Comparison of ENCODE assay signal across 22 cellular contexts in the genomic region with DNA sequence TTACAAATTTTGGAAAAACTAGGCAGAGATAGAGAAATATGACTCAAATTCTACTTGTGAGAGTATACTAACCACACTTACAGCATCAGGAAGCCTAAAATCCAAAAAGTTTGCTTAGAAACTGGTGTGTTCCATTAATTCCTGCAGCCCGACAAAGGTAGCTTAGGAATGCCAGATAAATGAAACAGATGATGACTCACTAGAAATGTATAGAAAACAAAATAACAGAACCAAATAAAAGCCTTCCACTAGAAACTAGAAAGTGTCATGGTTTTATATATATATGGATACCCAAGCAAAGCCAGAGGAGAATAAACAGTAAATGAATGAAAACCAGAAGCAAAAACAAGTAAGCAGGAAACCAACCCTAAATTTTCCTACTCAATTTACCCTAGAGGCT.
"Had no signal": no experiment of that assay in that cellular context is flagged by ENCODE, and none has a peak within 500 bp of the region (broad histone marks: within the 10 kb centered on the region; RNA-seq: fewer than 3 reads in every experiment).

No MANE protein-coding gene starts in this region.

- H3K9me3 Mint-ChIP-seq: endodermal cell; nephron progenitor cell; stimulated activated memory B cell treated with anti-CD40 and anti-IgM and Interleukin-4, amounts not matched to agents 10 μg/mL and 1 μg/mL and 100 μg/mL, for 72 hours had no signal

- H3K27me3 ChIP-seq: right lobe of liver, spleen, testis, tibial nerve had no signal

- H3K27me3 Mint-ChIP-seq: naive thymus-derived CD4-positive, alpha-beta T cell; stimulated activated memory B cell treated with anti-CD40 and anti-IgM and Interleukin-4, amounts not matched to agents 10 μg/mL and 1 μg/mL and 100 μg/mL, for 72 hours; stimulated activated naive CD8-positive, alpha-beta T cell treated with anti-CD3 and anti-CD28 coated beads, Interleukin-15, amount 100 ng/mL, for 72 hours had no signal

- H3K36me3 ChIP-seq: right lobe of liver, spleen, tibial nerve had no signal

- H3K4me1 ChIP-seq: psoas muscle, right lobe of liver, spleen, testis, tibial nerve had no signal

- H3K36me3 Mint-ChIP-seq: naive thymus-derived CD4-positive, alpha-beta T cell; stimulated activated memory B cell treated with anti-CD40 and anti-IgM and Interleukin-4, amounts not matched to agents 10 μg/mL and 1 μg/mL and 100 μg/mL, for 72 hours had no signal

- FAIRE-seq: endothelial cell of umbilical vein, frontal cortex, kidney had no signal

- H3K4me3 Mint-ChIP-seq: endodermal cell; naive thymus-derived CD4-positive, alpha-beta T cell; nephron progenitor cell; stimulated activated memory B cell treated with anti-CD40 and anti-IgM and Interleukin-4, amounts not matched to agents 10 μg/mL and 1 μg/mL and 100 μg/mL, for 72 hours; stimulated activated naive CD8-positive, alpha-beta T cell treated with anti-CD3 and anti-CD28 coated beads, Interleukin-15, amount 100 ng/mL, for 72 hours had no signal

- H3K4me3 ChIP-seq: coronary artery, lung, psoas muscle, right lobe of liver, spleen, testis, tibial nerve had no signal

- ATAC-seq: left cardiac atrium; left ventricle myocardium superior; naive thymus-derived CD4-positive, alpha-beta T cell; psoas muscle; right lobe of liver; stimulated activated memory B cell treated with anti-CD40 and anti-IgM and Interleukin-4, amounts not matched to agents 10 μg/mL and 1 μg/mL and 100 μg/mL, for 72 hours; stimulated activated naive CD8-positive, alpha-beta T cell treated with anti-CD3 and anti-CD28 coated beads, Interleukin-15, amount 100 ng/mL, for 72 hours had no signal

- H3K27ac ChIP-seq: coronary artery, psoas muscle, right lobe of liver, spleen, testis, tibial nerve had no signal

- H3K9me3 ChIP-seq: psoas muscle, right lobe of liver, testis, tibial nerve had no signal

- H3K4me1 Mint-ChIP-seq: naive thymus-derived CD4-positive, alpha-beta T cell; nephron progenitor cell; stimulated activated memory B cell treated with anti-CD40 and anti-IgM and Interleukin-4, amounts not matched to agents 10 μg/mL and 1 μg/mL and 100 μg/mL, for 72 hours; stimulated activated naive CD8-positive, alpha-beta T cell treated with anti-CD3 and anti-CD28 coated beads, Interleukin-15, amount 100 ng/mL, for 72 hours had no signal

- H3K27ac Mint-ChIP-seq: endodermal cell; naive thymus-derived CD4-positive, alpha-beta T cell; nephron progenitor cell; stimulated activated memory B cell treated with anti-CD40 and anti-IgM and Interleukin-4, amounts not matched to agents 10 μg/mL and 1 μg/mL and 100 μg/mL, for 72 hours; stimulated activated naive CD8-positive, alpha-beta T cell treated with anti-CD3 and anti-CD28 coated beads, Interleukin-15, amount 100 ng/mL, for 72 hours had no signal

- DNase-seq: effector CD4-positive, alpha-beta T cell; endodermal cell; kidney; left cardiac atrium; left ventricle myocardium superior; naive thymus-derived CD4-positive, alpha-beta T cell; nephron progenitor cell; psoas muscle; retina; right lobe of liver; spleen; stimulated activated CD4-positive, alpha-beta T cell treated with anti-CD3 and anti-CD28 coated beads, Interleukin-15, amount 100 ng/mL, for 24 hours; stimulated activated CD4-positive, alpha-beta T cell treated with anti-CD3 and anti-CD28 coated beads, Interleukin-1b, Interleukin-23, amount 100 ng/mL, for 48 hours; stimulated activated CD4-positive, alpha-beta T cell treated with anti-CD3 and anti-CD28 coated beads, Interleukin-4, amount 100 ng/mL, for 24 hours; stimulated activated naive CD8-positive, alpha-beta T cell treated with anti-CD3 and anti-CD28 coated beads, Interleukin-15, amount 100 ng/mL, for 72 hours; testis had no signal
